In the genomic region with DNA sequence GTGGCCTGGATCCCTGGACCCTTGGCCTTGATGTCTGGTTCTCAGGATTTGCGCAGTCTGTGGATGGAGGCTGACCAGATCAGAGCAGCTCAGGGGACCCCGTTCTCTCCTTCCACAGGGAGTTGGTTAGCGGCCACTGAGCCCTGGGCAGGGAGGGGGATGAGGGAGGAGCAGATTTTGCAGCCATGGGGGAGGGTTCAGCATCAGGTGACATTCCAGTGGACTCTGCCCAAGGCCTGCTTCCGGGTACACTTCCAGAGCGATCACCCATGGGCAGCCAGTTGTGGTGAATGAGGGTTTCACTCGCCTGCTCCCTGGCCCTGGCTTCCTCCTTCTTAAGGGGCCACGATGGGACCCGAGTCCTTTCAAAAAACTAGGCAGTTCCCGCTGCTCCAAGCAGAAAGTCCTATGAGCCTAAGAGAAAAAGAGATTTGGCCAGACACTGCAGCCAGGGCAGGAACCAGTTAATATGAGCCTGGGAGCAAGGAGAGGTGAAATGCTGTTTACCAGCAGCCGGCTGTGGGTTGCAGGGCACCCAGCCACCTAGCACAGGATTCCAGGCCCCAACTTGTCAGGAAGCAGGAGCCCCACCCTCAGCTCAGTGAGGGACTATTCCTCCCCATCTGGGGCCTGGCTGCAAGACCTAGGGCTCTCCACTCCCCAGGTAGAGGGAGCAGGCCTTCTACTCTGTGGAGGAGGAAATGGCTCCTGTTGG, we compare ENCODE assay signal across 1 cellular context.
A peak's percentile ranks its signal among the peaks of the same experiment; 100 is the strongest.
TF ChIP-seq lines count a peak whose summit lies in the region.

No MANE protein-coding gene starts in this region.

TF ChIP-seq in HepG2, 621 proteins besides CTCF, POLR2A, EP300 and RAD21 (continued from another document):
- TF ChIP-seq, protein P1, sequence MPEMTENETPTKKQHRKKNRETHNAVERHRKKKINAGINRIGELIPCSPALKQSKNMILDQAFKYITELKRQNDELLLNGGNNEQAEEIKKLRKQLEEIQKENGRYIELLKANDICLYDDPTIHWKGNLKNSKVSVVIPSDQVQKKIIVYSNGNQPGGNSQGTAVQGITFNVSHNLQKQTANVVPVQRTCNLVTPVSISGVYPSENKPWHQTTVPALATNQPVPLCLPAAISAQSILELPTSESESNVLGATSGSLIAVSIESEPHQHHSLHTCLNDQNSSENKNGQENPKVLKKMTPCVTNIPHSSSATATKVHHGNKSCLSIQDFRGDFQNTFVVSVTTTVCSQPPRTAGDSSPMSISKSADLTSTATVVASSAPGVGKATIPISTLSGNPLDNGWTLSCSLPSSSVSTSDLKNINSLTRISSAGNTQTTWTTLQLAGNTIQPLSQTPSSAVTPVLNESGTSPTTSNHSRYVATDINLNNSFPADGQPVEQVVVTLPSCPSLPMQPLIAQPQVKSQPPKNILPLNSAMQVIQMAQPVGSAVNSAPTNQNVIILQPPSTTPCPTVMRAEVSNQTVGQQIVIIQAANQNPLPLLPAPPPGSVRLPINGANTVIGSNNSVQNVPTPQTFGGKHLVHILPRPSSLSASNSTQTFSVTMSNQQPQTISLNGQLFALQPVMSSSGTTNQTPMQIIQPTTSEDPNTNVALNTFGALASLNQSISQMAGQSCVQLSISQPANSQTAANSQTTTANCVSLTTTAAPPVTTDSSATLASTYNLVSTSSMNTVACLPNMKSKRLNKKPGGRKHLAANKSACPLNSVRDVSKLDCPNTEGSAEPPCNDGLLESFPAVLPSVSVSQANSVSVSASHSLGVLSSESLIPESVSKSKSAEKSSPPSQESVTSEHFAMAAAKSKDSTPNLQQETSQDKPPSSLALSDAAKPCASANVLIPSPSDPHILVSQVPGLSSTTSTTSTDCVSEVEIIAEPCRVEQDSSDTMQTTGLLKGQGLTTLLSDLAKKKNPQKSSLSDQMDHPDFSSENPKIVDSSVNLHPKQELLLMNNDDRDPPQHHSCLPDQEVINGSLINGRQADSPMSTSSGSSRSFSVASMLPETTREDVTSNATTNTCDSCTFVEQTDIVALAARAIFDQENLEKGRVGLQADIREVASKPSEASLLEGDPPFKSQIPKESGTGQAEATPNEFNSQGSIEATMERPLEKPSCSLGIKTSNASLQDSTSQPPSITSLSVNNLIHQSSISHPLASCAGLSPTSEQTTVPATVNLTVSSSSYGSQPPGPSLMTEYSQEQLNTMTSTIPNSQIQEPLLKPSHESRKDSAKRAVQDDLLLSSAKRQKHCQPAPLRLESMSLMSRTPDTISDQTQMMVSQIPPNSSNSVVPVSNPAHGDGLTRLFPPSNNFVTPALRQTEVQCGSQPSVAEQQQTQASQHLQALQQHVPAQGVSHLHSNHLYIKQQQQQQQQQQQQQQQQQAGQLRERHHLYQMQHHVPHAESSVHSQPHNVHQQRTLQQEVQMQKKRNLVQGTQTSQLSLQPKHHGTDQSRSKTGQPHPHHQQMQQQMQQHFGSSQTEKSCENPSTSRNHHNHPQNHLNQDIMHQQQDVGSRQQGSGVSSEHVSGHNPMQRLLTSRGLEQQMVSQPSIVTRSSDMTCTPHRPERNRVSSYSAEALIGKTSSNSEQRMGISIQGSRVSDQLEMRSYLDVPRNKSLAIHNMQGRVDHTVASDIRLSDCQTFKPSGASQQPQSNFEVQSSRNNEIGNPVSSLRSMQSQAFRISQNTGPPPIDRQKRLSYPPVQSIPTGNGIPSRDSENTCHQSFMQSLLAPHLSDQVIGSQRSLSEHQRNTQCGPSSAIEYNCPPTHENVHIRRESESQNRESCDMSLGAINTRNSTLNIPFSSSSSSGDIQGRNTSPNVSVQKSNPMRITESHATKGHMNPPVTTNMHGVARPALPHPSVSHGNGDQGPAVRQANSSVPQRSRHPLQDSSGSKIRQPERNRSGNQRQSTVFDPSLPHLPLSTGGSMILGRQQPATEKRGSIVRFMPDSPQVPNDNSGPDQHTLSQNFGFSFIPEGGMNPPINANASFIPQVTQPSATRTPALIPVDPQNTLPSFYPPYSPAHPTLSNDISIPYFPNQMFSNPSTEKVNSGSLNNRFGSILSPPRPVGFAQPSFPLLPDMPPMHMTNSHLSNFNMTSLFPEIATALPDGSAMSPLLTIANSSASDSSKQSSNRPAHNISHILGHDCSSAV (CRISPR knock-in tag; IDR thresholded peaks at IDR 0.05; ENCODE audit: borderline replicate concordance), result no peak
- peak; percentile 96 for TF ChIP-seq HNF1B (CRISPR knock-in tag; IDR thresholded peaks at IDR 0.05)
- TF ChIP-seq PAWR (CRISPR knock-in tag; IDR thresholded peaks at IDR 0.05; ENCODE audit: borderline replicate concordance), result no peak
- no peak for TF ChIP-seq ZNF446 (CRISPR knock-in tag; IDR thresholded peaks at IDR 0.05)
- peak; percentile 80 for TF ChIP-seq TBX2 (CRISPR knock-in tag; IDR thresholded peaks at IDR 0.05; ENCODE audit: borderline replicate concordance)
- TF ChIP-seq GLI4 (CRISPR knock-in tag; IDR thresholded peaks at IDR 0.05; ENCODE audit: borderline replicate concordance), result 0 out of 2 replicates have a peak, but pooled peaks have one; percentile 77
- TF ChIP-seq, protein P2, sequence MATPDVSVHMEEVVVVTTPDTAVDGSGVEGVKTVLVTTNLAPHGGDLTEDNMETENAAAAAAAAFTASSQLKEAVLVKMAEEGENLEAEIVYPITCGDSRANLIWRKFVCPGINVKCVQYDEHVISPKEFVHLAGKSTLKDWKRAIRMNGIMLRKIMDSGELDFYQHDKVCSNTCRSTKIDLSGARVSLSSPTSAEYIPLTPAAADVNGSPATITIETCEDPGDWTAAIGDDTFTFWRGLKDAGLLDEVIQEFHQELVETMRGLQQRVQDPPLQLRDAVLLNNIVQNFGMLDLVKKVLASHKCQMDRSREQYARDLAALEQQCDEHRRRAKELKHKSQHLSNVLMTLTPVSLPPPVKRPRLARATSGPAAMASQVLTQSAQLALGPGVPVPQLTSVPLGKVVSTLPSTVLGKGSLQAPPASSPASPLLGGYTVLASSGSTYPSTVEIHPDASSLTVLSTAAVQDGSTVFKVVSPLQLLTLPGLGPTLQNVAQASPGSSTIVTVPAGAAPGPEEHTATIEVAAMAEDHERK (CRISPR knock-in tag; IDR thresholded peaks at IDR 0.05; ENCODE audit: low read depth), result no peak
- TF ChIP-seq MYC (CRISPR knock-in tag; IDR thresholded peaks at IDR 0.05; ENCODE audit: borderline replicate concordance), result peak; percentile 51; the same call in 1 of the 2 replicates
- TF ChIP-seq, protein P3, sequence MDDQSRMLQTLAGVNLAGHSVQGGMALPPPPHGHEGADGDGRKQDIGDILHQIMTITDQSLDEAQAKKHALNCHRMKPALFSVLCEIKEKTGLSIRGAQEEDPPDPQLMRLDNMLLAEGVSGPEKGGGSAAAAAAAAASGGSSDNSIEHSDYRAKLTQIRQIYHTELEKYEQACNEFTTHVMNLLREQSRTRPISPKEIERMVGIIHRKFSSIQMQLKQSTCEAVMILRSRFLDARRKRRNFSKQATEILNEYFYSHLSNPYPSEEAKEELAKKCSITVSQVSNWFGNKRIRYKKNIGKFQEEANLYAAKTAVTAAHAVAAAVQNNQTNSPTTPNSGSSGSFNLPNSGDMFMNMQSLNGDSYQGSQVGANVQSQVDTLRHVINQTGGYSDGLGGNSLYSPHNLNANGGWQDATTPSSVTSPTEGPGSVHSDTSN (CRISPR knock-in tag; IDR thresholded peaks at IDR 0.05; ENCODE audit: borderline replicate concordance), result no peak
- no peak for TF ChIP-seq ZFAT (CRISPR knock-in tag; conservative IDR thresholded peaks at IDR 0.05)
- TF ChIP-seq, protein P4, sequence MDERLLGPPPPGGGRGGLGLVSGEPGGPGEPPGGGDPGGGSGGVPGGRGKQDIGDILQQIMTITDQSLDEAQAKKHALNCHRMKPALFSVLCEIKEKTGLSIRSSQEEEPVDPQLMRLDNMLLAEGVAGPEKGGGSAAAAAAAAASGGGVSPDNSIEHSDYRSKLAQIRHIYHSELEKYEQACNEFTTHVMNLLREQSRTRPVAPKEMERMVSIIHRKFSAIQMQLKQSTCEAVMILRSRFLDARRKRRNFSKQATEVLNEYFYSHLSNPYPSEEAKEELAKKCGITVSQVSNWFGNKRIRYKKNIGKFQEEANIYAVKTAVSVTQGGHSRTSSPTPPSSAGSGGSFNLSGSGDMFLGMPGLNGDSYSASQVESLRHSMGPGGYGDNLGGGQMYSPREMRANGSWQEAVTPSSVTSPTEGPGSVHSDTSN (CRISPR knock-in tag; IDR thresholded peaks at IDR 0.05), result no peak
- no peak for TF ChIP-seq ETS1 (CRISPR knock-in tag; IDR thresholded peaks at IDR 0.05)
- TF ChIP-seq SAP130 (CRISPR knock-in tag; IDR thresholded peaks at IDR 0.05; ENCODE audit: low read depth), result peak; percentile 95
- TF ChIP-seq TBP (CRISPR knock-in tag; IDR thresholded peaks at IDR 0.05), result no peak
- TF ChIP-seq ZNF317 (CRISPR knock-in tag; IDR thresholded peaks at IDR 0.05), result peak; percentile 87
- TF ChIP-seq ZNF746 (CRISPR knock-in tag; IDR thresholded peaks at IDR 0.05), result peak; percentile 85; the same call in 1 of the 2 replicates
- TF ChIP-seq ZNF891 (CRISPR knock-in tag; IDR thresholded peaks at IDR 0.05), result peak; percentile 66
- TF ChIP-seq, protein P5, sequence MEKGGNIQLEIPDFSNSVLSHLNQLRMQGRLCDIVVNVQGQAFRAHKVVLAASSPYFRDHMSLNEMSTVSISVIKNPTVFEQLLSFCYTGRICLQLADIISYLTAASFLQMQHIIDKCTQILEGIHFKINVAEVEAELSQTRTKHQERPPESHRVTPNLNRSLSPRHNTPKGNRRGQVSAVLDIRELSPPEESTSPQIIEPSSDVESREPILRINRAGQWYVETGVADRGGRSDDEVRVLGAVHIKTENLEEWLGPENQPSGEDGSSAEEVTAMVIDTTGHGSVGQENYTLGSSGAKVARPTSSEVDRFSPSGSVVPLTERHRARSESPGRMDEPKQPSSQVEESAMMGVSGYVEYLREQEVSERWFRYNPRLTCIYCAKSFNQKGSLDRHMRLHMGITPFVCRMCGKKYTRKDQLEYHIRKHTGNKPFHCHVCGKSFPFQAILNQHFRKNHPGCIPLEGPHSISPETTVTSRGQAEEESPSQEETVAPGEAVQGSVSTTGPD (CRISPR knock-in tag; IDR thresholded peaks at IDR 0.05), result 0 out of 2 replicates have a peak, but pooled peaks have one; percentile 60
- TF ChIP-seq ZIK1 (CRISPR knock-in tag; IDR thresholded peaks at IDR 0.05; ENCODE audit: borderline replicate concordance, low read depth), result peak; percentile 53
- TF ChIP-seq ARID2 (CRISPR knock-in tag; IDR thresholded peaks at IDR 0.05; ENCODE audit: borderline replicate concordance), result 0 out of 2 replicates have a peak, but pooled peaks have one; percentile 83
